Comparison of ENCODE assay signal across 8 cellular contexts in the genomic region with DNA sequence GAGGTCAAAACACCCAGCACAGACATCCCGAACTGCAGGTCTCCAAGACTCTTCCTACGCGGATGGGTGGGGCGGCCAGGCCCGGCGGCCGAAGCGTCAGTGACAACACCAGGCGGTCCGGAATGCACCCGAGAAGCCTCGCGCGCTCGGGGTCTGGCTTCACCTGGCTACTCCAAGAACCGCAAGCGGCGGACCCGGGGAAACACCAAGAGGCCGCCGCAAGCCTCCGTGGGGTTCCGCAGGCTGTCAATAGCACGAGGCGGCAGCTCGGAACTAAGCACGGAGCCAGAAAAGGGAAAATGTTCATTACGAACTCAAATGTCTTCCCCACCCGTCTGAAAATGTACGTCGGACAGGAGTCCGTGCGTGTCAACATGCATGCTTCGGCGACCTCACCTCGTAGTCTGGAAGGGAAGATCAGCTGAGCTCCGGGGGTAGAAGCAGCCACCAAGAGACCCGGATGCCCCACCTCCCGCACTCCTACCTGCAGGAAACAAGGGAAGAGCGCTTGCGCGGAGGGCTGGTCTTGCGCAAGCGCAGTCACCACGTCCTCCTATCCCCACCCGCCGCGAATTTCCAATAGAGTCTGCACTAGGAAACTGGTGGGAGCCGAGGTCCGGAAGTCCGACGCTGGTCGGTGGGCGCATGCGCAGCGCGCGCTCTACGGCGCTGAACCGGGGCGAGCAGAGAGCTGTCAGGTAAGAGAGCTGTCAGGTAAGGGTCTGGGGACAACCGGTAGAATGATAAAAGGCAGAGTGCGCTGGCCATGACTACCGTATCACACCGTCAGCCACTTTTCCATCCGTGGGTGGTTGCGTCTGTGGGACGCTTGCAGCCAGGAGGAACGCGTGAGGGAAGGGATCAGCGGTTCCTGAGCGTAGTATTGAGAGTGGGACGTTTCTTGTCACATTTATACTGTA. TPM values are rescaled to one million over a fixed set of nuclear protein-coding genes. Genes with fewer than 3 reads are reported as not detected.
DNase-seq lines count a peak whose midpoint lies in the region; ATAC-seq and TF ChIP-seq lines count a peak whose summit lies in the region.

A gene (plus strand): TSS at position 646 of the 920 bp plus-strand sequence. CDS start 3,864 bp downstream, outside the sequence.
A gene (minus strand): TSS at position 500 of the 920 bp plus-strand sequence. CDS start 958 bp downstream, outside the sequence.

- peak; percentile 95 for DNase-seq in NCI-H69 (lab: John Stamatoyannopoulos, UW)
- peak; percentile 89 for DNase-seq in activated CD4-positive, alpha-beta T cell treated with anti-CD3 and anti-CD28 coated beads, Interleukin-2, amount 50 U/mL, for 1 hour
- DNase-seq in dorsolateral prefrontal cortex, result peak; percentile 90 to 97 (median 94)
- peak; percentile 95 to 97 (median 96) for DNase-seq in right lobe of liver
- DNase-seq in stimulated activated CD4-positive, alpha-beta T cell treated with anti-CD3 and anti-CD28 coated beads, Interleukin-4, amount 100 ng/mL, for 4 hours, result peak; percentile 88 to 92

- H3K4me3 ChIP-seq in dorsolateral prefrontal cortex (peak within 1 kb of the TSS; percentile 61 to 100 (median 91)), right lobe of liver (peak within 1 kb of the TSS; percentile 66 to 82 (median 80))

- peaks cover 0 to 4% (median 0%) of the 10 kb centered on the region in 4 donors for H3K36me3 ChIP-seq in right lobe of liver

- under 1% methylated on average over 37 of the region's 74 CpGs for WGBS in right lobe of liver (ENCODE audit: insufficient coverage, low coverage, low lambda C conversion rate, missing lambda C conversion rate)

- H3K27me3 ChIP-seq in dorsolateral prefrontal cortex (no peaks in the 10 kb centered on the region), right lobe of liver (no peaks in the 10 kb centered on the region)

- peaks cover 0 to 11% (median 5%) of the 10 kb centered on the region in 4 donors for H3K4me1 ChIP-seq in right lobe of liver

- H3K9me3 ChIP-seq in right lobe of liver, result no peaks in the 10 kb centered on the region

- peak; percentile 55 for TF ChIP-seq POLR2A in right lobe of liver (IDR thresholded peaks at IDR 0.05)

- TF ChIP-seq CTCF in C4-2B (conservative IDR thresholded peaks at IDR 0.05), result no peak
- TF ChIP-seq CTCF in dorsolateral prefrontal cortex (IDR thresholded peaks at IDR 0.05 in 54 of 56, conservative IDR thresholded peaks at IDR 0.05 in 2 of 56; ENCODE audit: low read depth in 1 of 56, partially characterized antibody in 56 of 56), result peak in 16 of 56 donors; percentile 3 to 36 (median 26)
- TF ChIP-seq CTCF in right lobe of liver (IDR thresholded peaks at IDR 0.05), result no peak

- ATAC-seq in GM19372 (IDR thresholded peaks at IDR 0.05; ENCODE audit: low read depth, unreplicated experiment) (peak; percentile 74), HG03521 (IDR thresholded peaks at IDR 0.05; ENCODE audit: unreplicated experiment) (peak; percentile 76), right lobe of liver (peak; percentile 95 to 98 (median 97))

- H3K27ac ChIP-seq in C4-2B (peak within 1 kb of the TSS; percentile 79), dorsolateral prefrontal cortex (peak within 1 kb of the TSS in 58 of 59 donors; percentile 4 to 93 (median 78)), right lobe of liver (peak within 1 kb of the TSS; percentile 57 to 76 (median 65))

- intact Hi-C loops in dorsolateral prefrontal cortex (cut with DNase I) (loop anchor here (5.0 to 10.0 kb wide), 3 partner anchors 117 to 1521 kb away; a partner anchor contains a TSS), right lobe of liver (cut with DNase I) (no loop called here)

RNA-seq across cellular contexts. Expression of the first gene that starts in this region (rescaled TPM):
- 10 to 100 TPM; 11.3 to 24.1 (median 17.3) TPM for total RNA-seq in dorsolateral prefrontal cortex
- 1 to 10 TPM; 2.5 to 4.2 (median 3.4) TPM for total RNA-seq in right lobe of liver

RNA-seq across cellular contexts. Expression of the second gene that starts in this region (rescaled TPM):
- total RNA-seq in dorsolateral prefrontal cortex, result 10 to 100 TPM; 25.4 to 49.0 (median 39.5) TPM
- total RNA-seq in right lobe of liver, result 10 to 100 TPM in 3 of 6 experiments, 1 to 10 TPM in 3; 7.7 to 11.7 (median 9.2) TPM

Comparison
In these comparisons a context has a peak if more than half of its experiments do, and no peak if none do; other contexts are left out.
1. Peak in every context shown above with its lines: DNase-seq, ATAC-seq, H3K4me3 ChIP-seq and H3K27ac ChIP-seq.
2. intact Hi-C loops: an anchor here in dorsolateral prefrontal cortex (5.0 to 10.0 kb wide); none called in right lobe of liver.